8 cellular contexts compared by ENCODE assay signal in the genomic region with DNA sequence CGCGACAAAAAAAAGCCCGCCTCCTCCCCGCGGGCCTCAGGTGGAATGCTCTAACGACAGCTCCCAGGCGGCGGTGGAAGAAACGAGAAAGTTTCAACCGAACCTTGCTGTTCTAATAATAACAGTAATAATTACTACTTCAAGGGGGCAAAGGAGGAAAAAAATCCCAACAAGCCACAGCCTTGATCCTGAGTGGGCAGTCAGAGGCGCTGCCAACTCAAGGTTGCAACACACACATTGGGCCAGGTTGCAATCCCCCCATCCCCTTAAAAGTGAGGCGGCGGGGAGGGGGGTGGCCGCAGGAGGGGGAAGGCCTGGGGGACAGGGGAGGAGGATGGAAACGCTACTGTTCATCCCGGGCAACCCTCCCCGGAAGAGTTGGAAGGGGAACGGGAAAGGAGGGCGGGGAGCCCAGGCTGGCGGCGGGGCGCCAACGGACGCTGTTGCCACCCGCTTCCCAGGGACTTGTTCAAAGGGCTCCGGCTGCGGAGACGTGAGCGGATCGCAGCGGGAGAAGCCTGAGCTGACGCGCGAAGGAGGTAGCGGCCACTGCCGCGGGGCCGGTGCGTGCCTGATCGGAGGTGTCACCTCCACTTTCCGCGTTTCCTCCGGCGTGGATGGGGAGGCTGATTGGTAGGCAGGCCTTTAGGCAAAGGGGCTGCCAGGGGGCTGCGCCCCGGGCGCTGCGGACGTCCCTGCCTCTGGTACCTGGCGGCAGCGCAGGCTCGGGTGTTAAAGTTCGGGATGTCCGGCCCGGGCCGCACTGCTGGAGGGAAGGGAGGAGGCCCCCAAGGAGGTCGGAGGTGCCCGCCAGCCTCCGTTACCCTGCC. TPM values are rescaled to one million over a fixed set of nuclear protein-coding genes. Genes with fewer than 3 reads are reported as not detected.
DNase-seq lines count a peak whose midpoint lies in the region; ATAC-seq and TF ChIP-seq lines count a peak whose summit lies in the region.

No MANE protein-coding gene starts in this region.

- POLR2A ChIA-PET in activated naive CD8-positive, alpha-beta T cell treated with anti-CD3 and anti-CD28 coated beads, Interleukin-2, amount 10 ng/mL, durations not matched to agents 7 days and 5 days (lab: Charles Lee) = interaction anchor here (0.6 to 5.2 kb wide), 12 partner anchors 11 to 1512 kb away, joined by 3 to 29 read pairs (median 4); a partner anchor contains a TSS

- H3K9me3 Mint-ChIP-seq in activated naive CD8-positive, alpha-beta T cell treated with anti-CD3 and anti-CD28 coated beads, Interleukin-2, amount 10 ng/mL, durations not matched to agents 7 days and 5 days = no peaks in the 10 kb centered on the region
- H3K9me3 Mint-ChIP-seq in osteocyte (ENCODE audit: unreplicated experiment) = no peaks in the 10 kb centered on the region
- no peaks in the 10 kb centered on the region for H3K9me3 Mint-ChIP-seq in type B pancreatic cell

- ATAC-seq in HG03139 (IDR thresholded peaks at IDR 0.05; ENCODE audit: unreplicated experiment) (peak; percentile 0), GM21367 (IDR thresholded peaks at IDR 0.05; ENCODE audit: unreplicated experiment) (no peak)
- no peak for ATAC-seq in activated naive CD8-positive, alpha-beta T cell treated with anti-CD3 and anti-CD28 coated beads, Interleukin-2, amount 10 ng/mL, durations not matched to agents 7 days and 5 days (ENCODE audit: low read depth)

- peaks cover 40% of the 10 kb centered on the region for H3K4me1 Mint-ChIP-seq in activated naive CD8-positive, alpha-beta T cell treated with anti-CD3 and anti-CD28 coated beads, Interleukin-2, amount 10 ng/mL, durations not matched to agents 7 days and 5 days
- H3K4me1 Mint-ChIP-seq in osteocyte (ENCODE audit: unreplicated experiment) (peaks cover 32% of the 10 kb centered on the region), type B pancreatic cell (ENCODE audit: unreplicated experiment) (peaks cover 24% of the 10 kb centered on the region)

- H3K4me3 Mint-ChIP-seq in activated naive CD8-positive, alpha-beta T cell treated with anti-CD3 and anti-CD28 coated beads, Interleukin-2, amount 10 ng/mL, durations not matched to agents 7 days and 5 days = peak overlapping the region; percentile 98
- H3K4me3 Mint-ChIP-seq in osteocyte (ENCODE audit: unreplicated experiment) = peak overlapping the region; percentile 86
- H3K4me3 Mint-ChIP-seq in type B pancreatic cell = peak overlapping the region; percentile 99

- H3K27me3 ChIP-seq in GM06990 (replicated peaks; ENCODE audit: control insufficient read depth, insufficient read depth, low read length) (no peaks in the 10 kb centered on the region), cardiac muscle cell (peaks cover 60% of the 10 kb centered on the region)

- TF ChIP-seq CTCF in GM06990 (IDR thresholded peaks at IDR 0.05; ENCODE audit: insufficient read depth, low read length, poor library complexity, severe bottlenecking) = no peak
- TF ChIP-seq CTCF in cardiac muscle cell (IDR thresholded peaks at IDR 0.05; ENCODE audit: low read depth, low read length) = no peak
- no peak for TF ChIP-seq CTCF in osteocyte (IDR thresholded peaks at IDR 0.05)
- no peak for TF ChIP-seq CTCF in type B pancreatic cell (conservative IDR thresholded peaks at IDR 0.05)

- H3K27me3 Mint-ChIP-seq in activated naive CD8-positive, alpha-beta T cell treated with anti-CD3 and anti-CD28 coated beads, Interleukin-2, amount 10 ng/mL, durations not matched to agents 7 days and 5 days = no peaks in the 10 kb centered on the region
- H3K27me3 Mint-ChIP-seq in osteocyte (ENCODE audit: unreplicated experiment) (peaks cover 15% of the 10 kb centered on the region), type B pancreatic cell (peaks cover 22% of the 10 kb centered on the region)

- DNase-seq in GM06990 (ENCODE audit: extremely low read depth, insufficient read length) (peak; percentile 71), SK-MEL-5 (ENCODE audit: low read depth, low spot score) (peak; percentile 17), cardiac muscle cell (ENCODE audit: low read depth in 1 of 2, low spot score in 1 of 2) (peak; percentile 47 to 76), osteocyte (ENCODE audit: extremely low spot score, unreplicated experiment) (peak; percentile 87), type B pancreatic cell (ENCODE audit: extremely low spot score, unreplicated experiment) (no peak)
- peak; percentile 74 for DNase-seq in activated naive CD8-positive, alpha-beta T cell treated with anti-CD3 and anti-CD28 coated beads, Interleukin-2, amount 10 ng/mL, durations not matched to agents 7 days and 5 days

- no peak overlapping the region for H3K27ac ChIP-seq in cardiac muscle cell

- H3K36me3 ChIP-seq in GM06990 (ENCODE audit: control insufficient read depth, insufficient read depth, low read length) (no peaks in the 10 kb centered on the region; the same call in 1 of the 2 replicates), cardiac muscle cell (no peaks in the 10 kb centered on the region)

- peaks cover 2% of the 10 kb centered on the region for H3K36me3 Mint-ChIP-seq in activated naive CD8-positive, alpha-beta T cell treated with anti-CD3 and anti-CD28 coated beads, Interleukin-2, amount 10 ng/mL, durations not matched to agents 7 days and 5 days
- no peaks in the 10 kb centered on the region for H3K36me3 Mint-ChIP-seq in osteocyte (ENCODE audit: unreplicated experiment)
- H3K36me3 Mint-ChIP-seq in type B pancreatic cell = no peaks in the 10 kb centered on the region

- peaks cover 8% of the 10 kb centered on the region for H3K4me1 ChIP-seq in cardiac muscle cell (ENCODE audit: low read depth)

- H3K27ac Mint-ChIP-seq in activated naive CD8-positive, alpha-beta T cell treated with anti-CD3 and anti-CD28 coated beads, Interleukin-2, amount 10 ng/mL, durations not matched to agents 7 days and 5 days = peak overlapping the region; percentile 99
- H3K27ac Mint-ChIP-seq in osteocyte (ENCODE audit: unreplicated experiment) (peak overlapping the region; percentile 91), type B pancreatic cell (peak overlapping the region; percentile 100)

- H3K9me3 ChIP-seq in cardiac muscle cell (ENCODE audit: low read depth) = no peaks in the 10 kb centered on the region

- in situ Hi-C loops in SK-MEL-5 (cut with HindIII; ENCODE audit: low pct_unique_long_range_greater_than_20kb, low sequenced_read_pairs) = no loop called here

- H3K4me3 ChIP-seq in GM06990 (replicated peaks; ENCODE audit: low read depth, low read length) (peak overlapping the region; percentile 91), cardiac muscle cell (peak overlapping the region; percentile 67)

RNA-seq across cellular contexts. Expression of a gene that starts 0.6 kb away (rescaled TPM):
- total RNA-seq in SK-MEL-5 (2014; rRNA removed; shearing (Covaris generic)) = 32.7 and 34.5 TPM in 2 replicates
- polyA plus RNA-seq in SK-MEL-5 (2015; cell fraction: cytosol; rRNA removed) = 37.1 and 47.7 TPM in 2 replicates
- polyA plus RNA-seq in SK-MEL-5 (2015; cell fraction: nucleus; rRNA removed) = 46.7 and 67.1 TPM in 2 replicates
- 100 to 1,000 TPM; 285 to 293 TPM for total RNA-seq in activated naive CD8-positive, alpha-beta T cell treated with anti-CD3 and anti-CD28 coated beads, Interleukin-2, amount 10 ng/mL, durations not matched to agents 7 days and 5 days
- total RNA-seq in cardiac muscle cell = 31.3 and 43.0 TPM in 2 replicates
- 18.5 and 19.9 TPM in 2 replicates for polyA plus RNA-seq in cardiac muscle cell
- total RNA-seq in osteocyte = 110 and 115 TPM in 2 replicates
- total RNA-seq in type B pancreatic cell (ENCODE audit: low replicate concordance) = 131 and 174 TPM in 2 replicates
